Comparison of ENCODE assay signal across 26 cellular contexts in the genomic region with DNA sequence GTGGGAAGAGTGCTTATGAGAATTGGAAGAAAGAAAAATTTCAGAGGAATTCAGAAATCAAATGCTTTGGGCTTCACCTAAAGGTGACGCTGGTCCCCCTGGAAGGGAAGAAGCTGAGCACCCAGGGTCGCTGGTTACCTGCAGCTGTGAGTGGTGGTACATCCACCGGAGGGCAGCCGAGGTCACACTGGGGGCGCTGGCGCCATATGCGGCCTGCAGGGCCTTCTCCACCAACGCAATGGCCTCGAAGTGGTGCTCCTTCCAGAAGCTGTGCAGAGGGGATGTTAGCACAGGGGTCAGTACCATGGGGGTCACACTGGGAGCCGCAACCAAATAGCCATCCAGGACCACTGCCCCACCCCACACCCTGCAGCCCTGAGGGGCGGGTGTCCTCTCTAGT. TPM values are rescaled to one million over a fixed set of nuclear protein-coding genes. Genes with fewer than 3 reads are reported as not detected.
"Had no signal": no experiment of that assay in that cellular context is flagged by ENCODE, and none has a peak within 500 bp of the region (broad histone marks: within the 10 kb centered on the region; RNA-seq: fewer than 3 reads in every experiment).

No MANE protein-coding gene starts in this region.

- H3K4me3 ChIP-seq: colonic mucosa, gastrocnemius medialis, hepatocyte, left lung, mucosa of descending colon, skin epidermis, spleen, testis, tibial artery had no signal

- H3K9me3 ChIP-seq: colonic mucosa, gastrocnemius medialis, left lung, mucosa of descending colon, spleen, testis, tibial artery had no signal

- H3K27ac ChIP-seq: colonic mucosa, epithelial cell of prostate, gastrocnemius medialis, hepatocyte, left lung, skin epidermis, spleen, testis, tibial artery had no signal

- H3K27me3 Mint-ChIP-seq: central memory CD8-positive, alpha-beta T cell; dendritic cell treated with granulocyte-macrophage colony-stimulating factor and Interleukin-4, amounts not matched to agents 40 ng/mL and 50 ng/mL, for 4 days; naive thymus-derived CD4-positive, alpha-beta T cell; stimulated activated memory B cell treated with anti-CD40 and anti-IgM and Interleukin-4, amounts not matched to agents 10 μg/mL and 1 μg/mL and 100 μg/mL, for 72 hours; type B pancreatic cell had no signal

- ATAC-seq: esophagus mucosa; gastrocnemius medialis; left cardiac atrium; left lung; mucosa of descending colon; naive thymus-derived CD4-positive, alpha-beta T cell; stimulated activated memory B cell treated with anti-CD40 and anti-IgM and Interleukin-4, amounts not matched to agents 10 μg/mL and 1 μg/mL and 100 μg/mL, for 72 hours; stimulated activated naive CD8-positive, alpha-beta T cell treated with anti-CD3 and anti-CD28 coated beads, Interleukin-15, Interleukin-2, amounts not matched to agents 100 U/mL and 50 U/mL, for 24 hours had no signal

- H3K4me2 ChIP-seq: hepatocyte had no signal

- H3K27ac Mint-ChIP-seq: dendritic cell treated with granulocyte-macrophage colony-stimulating factor and Interleukin-4, amounts not matched to agents 40 ng/mL and 50 ng/mL, for 4 days; endodermal cell; mesothelial cell of epicardium; stimulated activated memory B cell treated with anti-CD40 and anti-IgM and Interleukin-4, amounts not matched to agents 10 μg/mL and 1 μg/mL and 100 μg/mL, for 72 hours; type B pancreatic cell had no signal

- H2AFZ ChIP-seq: hepatocyte had no signal

- H3K4me3 Mint-ChIP-seq: central memory CD8-positive, alpha-beta T cell; dendritic cell treated with granulocyte-macrophage colony-stimulating factor and Interleukin-4, amounts not matched to agents 40 ng/mL and 50 ng/mL, for 4 days; endodermal cell; mesothelial cell of epicardium; naive thymus-derived CD4-positive, alpha-beta T cell; neural crest cell; stimulated activated memory B cell treated with anti-CD40 and anti-IgM and Interleukin-4, amounts not matched to agents 10 μg/mL and 1 μg/mL and 100 μg/mL, for 72 hours; type B pancreatic cell had no signal

- H3K9me3 Mint-ChIP-seq: central memory CD8-positive, alpha-beta T cell; dendritic cell treated with granulocyte-macrophage colony-stimulating factor and Interleukin-4, amounts not matched to agents 40 ng/mL and 50 ng/mL, for 4 days; endodermal cell; mesothelial cell of epicardium; naive thymus-derived CD4-positive, alpha-beta T cell; neural crest cell; stimulated activated memory B cell treated with anti-CD40 and anti-IgM and Interleukin-4, amounts not matched to agents 10 μg/mL and 1 μg/mL and 100 μg/mL, for 72 hours; type B pancreatic cell had no signal

- DNase-seq: colonic mucosa; effector CD8-positive, alpha-beta T cell; endodermal cell; foreskin fibroblast; gastrocnemius medialis; left cardiac atrium; left lung; mesenchymal stem cell; naive thymus-derived CD4-positive, alpha-beta T cell; spleen; stimulated activated CD4-positive, alpha-beta T cell treated with anti-CD3 and anti-CD28 coated beads, Interleukin-4, amount 100 ng/mL, for 4 hours; stimulated activated naive CD8-positive, alpha-beta T cell treated with anti-CD3 and anti-CD28 coated beads, Interleukin-15, Interleukin-2, amounts not matched to agents 100 U/mL and 50 U/mL, for 24 hours; substantia nigra; testis; tibial artery had no signal

- H3K27me3 ChIP-seq: colonic mucosa, gastrocnemius medialis, hepatocyte, left lung, spleen, testis, tibial artery had no signal

- H3K36me3 ChIP-seq: colonic mucosa had no signal

RNA-seq across cellular contexts. Expression of gene AKR7A3, which starts 17.3 kb away (rescaled TPM):
- polyA plus RNA-seq: naive thymus-derived CD4-positive, alpha-beta T cell had no signal
